22 cellular contexts compared by ENCODE assay signal in the genomic region with DNA sequence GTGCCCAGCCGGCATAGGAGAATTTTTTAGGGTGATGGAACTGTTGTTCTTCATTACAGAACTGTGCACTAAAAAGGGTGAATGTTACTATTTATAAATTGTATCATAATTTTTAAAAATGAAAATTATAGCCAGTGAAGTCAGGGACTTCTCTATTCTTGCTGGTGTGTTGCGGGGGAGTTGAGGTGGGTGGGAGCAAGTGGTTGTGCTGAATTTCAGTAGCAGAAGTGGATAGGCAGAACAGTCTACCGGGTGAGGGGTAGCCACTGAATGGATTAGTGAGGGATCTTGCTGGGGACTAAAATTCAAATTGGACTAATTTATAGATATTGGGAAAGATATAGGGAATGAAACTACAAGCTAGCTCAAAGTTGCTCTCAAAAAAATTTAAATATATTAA.
"Had no signal": no experiment of that assay in that cellular context is flagged by ENCODE, and none has a peak within 500 bp of the region (broad histone marks: within the 10 kb centered on the region; RNA-seq: fewer than 3 reads in every experiment).

No MANE protein-coding gene starts in this region.

- H3K36me3 ChIP-seq: uterus had no signal

- H3K4me1 ChIP-seq: uterus had no signal

- H3K4me3 ChIP-seq: smooth muscle cell, uterus had no signal

- H3K27ac ChIP-seq: uterus had no signal

- H3K9me3 ChIP-seq: uterus had no signal

- H3K27me3 ChIP-seq: uterus had no signal

- DNase-seq: activated CD4-positive, alpha-beta memory T cell treated with anti-CD3 and anti-CD28 coated beads for 36 hours; activated CD4-positive, alpha-beta T cell treated with anti-CD3 and anti-CD28 coated beads for 48 hours; activated CD4-positive, CD25-positive, alpha-beta regulatory T cell; activated effector memory CD4-positive, alpha-beta T cell treated with Interleukin-2 at 50 U/mL for 16 hours; activated naive CD4-positive, alpha-beta T cell treated with anti-CD3 and anti-CD28 coated beads for 36 hours; activated naive CD8-positive, alpha-beta T cell treated with anti-CD3 and anti-CD28 coated beads, Interleukin-2, amount 10 ng/mL, durations not matched to agents 7 days and 5 days; activated T-cell treated with anti-CD3 and anti-CD28 coated beads, Interleukin-2, amount 50 U/mL, for 72 hours; amniotic stem cell; cerebellar nuclear complex; cortex of kidney; foreskin fibroblast; immature natural killer cell; naive thymus-derived CD4-positive, alpha-beta T cell; occipital lobe; stimulated activated CD4-positive, alpha-beta T cell treated with anti-CD3 and anti-CD28 coated beads, Interleukin-15, amount 100 ng/mL, for 24 hours; stimulated activated CD4-positive, alpha-beta T cell treated with anti-CD3 and anti-CD28 coated beads, Interleukin-2, amount 100 ng/mL, for 48 hours; stimulated activated CD8-positive, alpha-beta memory T cell treated with anti-CD3 and anti-CD28 coated beads, Interleukin-4, amount 100 ng/mL, for 48 hours; stimulated activated naive B cell treated with anti-CD40 and anti-IgM and Interleukin-4, amounts not matched to agents 10 μg/mL and 1 μg/mL and 100 μg/mL, for 72 hours; T1000; trophoblast cell; uterus had no signal
